Comparison of ENCODE assay signal across 24 cellular contexts in the genomic region with DNA sequence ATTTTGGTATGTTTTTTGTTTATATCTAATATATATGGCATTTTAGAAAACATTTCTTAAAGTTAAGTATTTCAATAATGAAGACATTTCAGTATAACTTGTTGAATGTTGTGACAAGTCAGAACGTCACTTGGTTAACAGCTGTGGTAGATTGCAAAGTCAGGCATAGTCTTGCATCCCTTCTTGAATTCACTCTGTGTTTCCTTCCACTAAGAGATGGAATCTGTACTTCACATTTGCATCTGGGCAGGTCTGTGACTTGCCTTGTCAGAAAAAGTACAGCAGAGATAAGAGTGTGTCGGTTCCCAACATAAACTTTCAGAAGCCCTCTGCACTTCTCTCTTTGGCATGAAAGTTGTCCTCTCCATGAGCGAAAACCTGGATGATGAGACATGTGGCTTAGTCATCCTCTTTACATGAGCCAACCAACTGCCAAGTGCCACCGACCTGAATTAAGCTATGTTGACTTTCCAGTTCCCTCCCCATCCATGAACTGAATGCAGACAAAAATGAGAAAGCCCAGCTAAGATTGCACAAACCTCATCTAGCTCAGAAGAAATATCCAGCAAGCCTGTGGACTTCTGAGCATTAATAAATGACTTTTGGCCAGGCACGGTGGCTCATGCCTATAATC.
"Had no signal": no experiment of that assay in that cellular context is flagged by ENCODE, and none has a peak within 500 bp of the region (broad histone marks: within the 10 kb centered on the region; RNA-seq: fewer than 3 reads in every experiment).

No MANE protein-coding gene starts in this region.

- H3K27me3 ChIP-seq: left lung, ovary, right atrium auricular region, right lobe of liver, suprapubic skin, tibial artery, upper lobe of right lung had no signal

- H3K9me3 ChIP-seq: left lung, ovary, right atrium auricular region, right lobe of liver, suprapubic skin, thoracic aorta, tibial artery, upper lobe of right lung had no signal

- FAIRE-seq: islet of Langerhans, kidney, urothelium cell line had no signal

- H3K4me2 ChIP-seq: smooth muscle cell had no signal

- DNase-seq: hypothalamus; immature natural killer cell; kidney; left colon; left lung; midbrain; mucosa of descending colon; naive thymus-derived CD4-positive, alpha-beta T cell; ovary; right lobe of liver; stimulated activated CD4-positive, alpha-beta T cell treated with anti-CD3 and anti-CD28 coated beads, Interleukin-1b, Interleukin-23, amount 100 ng/mL, for 48 hours; stimulated activated CD4-positive, alpha-beta T cell treated with anti-CD3 and anti-CD28 coated beads, Interleukin-2, amount 100 ng/mL, for 48 hours; stimulated activated CD4-positive, alpha-beta T cell treated with anti-CD3 and anti-CD28 coated beads, Interleukin-4, amount 100 ng/mL, for 4 hours; stimulated activated CD8-positive, alpha-beta memory T cell treated with anti-CD3 and anti-CD28 coated beads, Interleukin-4, amount 100 ng/mL, for 48 hours; stimulated activated naive CD4-positive, alpha-beta T cell; tibial artery; upper lobe of right lung had no signal

- H3K27ac ChIP-seq: left lung, ovary, right atrium auricular region, right lobe of liver, suprapubic skin, thoracic aorta, tibial artery, upper lobe of right lung had no signal

- H3K4me1 ChIP-seq: left lung, right atrium auricular region, right lobe of liver, suprapubic skin, tibial artery, upper lobe of right lung had no signal

- H3K36me3 ChIP-seq: left lung, ovary, right atrium auricular region, right lobe of liver, suprapubic skin, thoracic aorta, tibial artery, upper lobe of right lung had no signal

- H3K4me3 ChIP-seq: left lung, lung, mucosa of descending colon, ovary, right atrium auricular region, right lobe of liver, smooth muscle cell, suprapubic skin, thoracic aorta, tibial artery, upper lobe of right lung had no signal
